ENCODE assay signal across 8 cellular contexts in the genomic region with DNA sequence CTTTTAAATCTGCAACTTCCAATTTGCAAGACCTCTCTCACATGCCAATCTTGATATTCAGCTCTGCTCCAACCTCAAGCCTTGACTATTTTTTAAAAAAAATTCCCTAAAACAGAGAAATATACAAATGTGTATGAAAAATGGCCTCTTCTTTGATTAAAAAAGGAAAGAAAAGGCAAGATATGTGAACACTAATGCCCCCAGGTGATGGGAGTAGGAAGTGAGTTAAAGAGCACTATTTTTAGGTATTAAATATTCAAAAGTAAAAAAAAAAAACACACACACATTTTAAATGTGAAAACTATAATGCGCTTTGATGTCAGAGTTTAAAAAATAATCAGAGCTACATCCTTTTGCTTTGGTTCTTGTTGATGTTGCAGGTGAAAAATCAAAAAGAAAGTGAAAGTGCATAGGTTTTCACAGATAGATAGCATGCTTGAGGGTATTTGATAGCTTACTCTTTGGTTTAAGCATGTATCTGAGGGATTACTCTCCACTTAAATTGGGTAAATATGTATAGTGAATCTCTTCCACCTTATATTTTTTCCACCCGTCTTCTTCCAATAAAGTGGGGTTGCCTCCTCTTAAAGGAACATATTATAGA.
DNase-seq lines count a peak whose midpoint lies in the region; ATAC-seq and TF ChIP-seq lines count a peak whose summit lies in the region.
"Had no signal": no experiment of that assay in that cellular context is flagged by ENCODE, and none has a peak within 500 bp of the region (broad histone marks: within the 10 kb centered on the region; RNA-seq: fewer than 3 reads in every experiment).

No MANE protein-coding gene starts in this region.

- H3K4me2 ChIP-seq in GM23338 = no peak overlapping the region

- H3K27ac ChIP-seq in GM23338 (ENCODE audit: low read depth) = no peak overlapping the region
- H3K27ac ChIP-seq in VCaP = no peak overlapping the region

- no peak for ATAC-seq in GM23338
- peak in 1 of 2 donors; percentile 23 for ATAC-seq in naive thymus-derived CD8-positive, alpha-beta T cell
- ATAC-seq in stimulated activated effector memory CD8-positive, alpha-beta T cell treated with anti-CD3 and anti-CD28 coated beads, Interleukin-12 subunit alpha, Interleukin-12 subunit beta, amount 100 ng/mL, for 72 hours = no peak

- no peaks in the 10 kb centered on the region for H3K4me1 ChIP-seq in GM23338 (ENCODE audit: insufficient read depth)

- peaks cover 3% of the 10 kb centered on the region; the same call in 1 of the 3 replicates for H3K4me1 Mint-ChIP-seq in GM23338
- H3K4me1 Mint-ChIP-seq in naive thymus-derived CD8-positive, alpha-beta T cell = peaks cover 0 to 15% (median 13%) of the 10 kb centered on the region in 4 donors
- no peaks in the 10 kb centered on the region for H3K4me1 Mint-ChIP-seq in stimulated activated effector memory CD8-positive, alpha-beta T cell treated with anti-CD3 and anti-CD28 coated beads, Interleukin-12 subunit alpha, Interleukin-12 subunit beta, amount 100 ng/mL, for 72 hours

- H2AFZ ChIP-seq in GM23338 = no peak overlapping the region

- no peak overlapping the region for H3K4me3 ChIP-seq in GM23338

- H3K27ac Mint-ChIP-seq in GM23338 = no peak overlapping the region
- H3K27ac Mint-ChIP-seq in naive thymus-derived CD8-positive, alpha-beta T cell = peak overlapping the region in 3 of 10 donors; percentile 3 to 64 (median 50)
- no peak overlapping the region for H3K27ac Mint-ChIP-seq in stimulated activated effector memory CD8-positive, alpha-beta T cell treated with anti-CD3 and anti-CD28 coated beads, Interleukin-12 subunit alpha, Interleukin-12 subunit beta, amount 100 ng/mL, for 72 hours
- H3K27ac Mint-ChIP-seq: activated T-helper 2 cell treated with anti-CD3 and anti-CD28 coated beads, Interferon-gamma antibody, Interleukin-2, Interleukin-4, amounts not matched to agents 10 μg/mL and 5 μg/mL and 100 μg/mL, durations not matched to agents 14 hours and 24 hours and 36 hours had no signal

- H3K36me3 ChIP-seq in GM23338 (ENCODE audit: insufficient read depth) = no peaks in the 10 kb centered on the region

- H3K27me3 Mint-ChIP-seq in GM23338 (ENCODE audit: insufficient read depth, low read depth, poor library complexity) = peaks cover 4% of the 10 kb centered on the region
- H3K27me3 Mint-ChIP-seq in naive thymus-derived CD8-positive, alpha-beta T cell = no peaks in the 10 kb centered on the region

- 0 out of 2 replicates have a peak, but pooled peaks cover 3% of the 10 kb centered on the region for H3K9me2 ChIP-seq in GM23338 (ENCODE audit: insufficient read depth)

- no peaks in the 10 kb centered on the region for H3F3A ChIP-seq in GM23338 (replicated peaks; ENCODE audit: low read depth)

- H3K79me2 ChIP-seq in GM23338 (replicated peaks; ENCODE audit: insufficient read depth) = no peaks in the 10 kb centered on the region

- H3K27me3 ChIP-seq in GM23338 (ENCODE audit: insufficient read depth) = no peaks in the 10 kb centered on the region

- H4K20me1 ChIP-seq in GM23338 (replicated peaks; ENCODE audit: insufficient read depth) = no peaks in the 10 kb centered on the region

- DNase-seq in DMS153 treated with DMSO at 0.1 percent for 48 hours (lab: John Stamatoyannopoulos, UW; ENCODE audit: unreplicated experiment) (peak; percentile 45), GM23338 (ENCODE audit: low spot score) (peak; percentile 20), middle frontal gyrus (ENCODE audit: extremely low spot score, low spot score) (no peak), T-helper 9 cell (no peak)
- DNase-seq in naive thymus-derived CD8-positive, alpha-beta T cell = peak in 3 of 10 donors; percentile 1 to 12 (median 11)
- DNase-seq in stimulated activated effector memory CD8-positive, alpha-beta T cell treated with anti-CD3 and anti-CD28 coated beads, Interleukin-12 subunit alpha, Interleukin-12 subunit beta, amount 100 ng/mL, for 72 hours (ENCODE audit: low spot score in 2 of 2) = no peak

- TF ChIP-seq CTCF in GM23338 (conservative IDR thresholded peaks at IDR 0.05; ENCODE audit: low read depth in 2 of 2) (peak in 1 of 2 experiments; percentile 60; a peak in 3 of 4 replicates), VCaP (conservative IDR thresholded peaks at IDR 0.05) (peak; percentile 68)

- H3K36me3 Mint-ChIP-seq in GM23338 (ENCODE audit: low read depth) = no peaks in the 10 kb centered on the region
- H3K36me3 Mint-ChIP-seq in naive thymus-derived CD8-positive, alpha-beta T cell = no peaks in the 10 kb centered on the region
- H3K36me3 Mint-ChIP-seq in stimulated activated effector memory CD8-positive, alpha-beta T cell treated with anti-CD3 and anti-CD28 coated beads, Interleukin-12 subunit alpha, Interleukin-12 subunit beta, amount 100 ng/mL, for 72 hours = no peaks in the 10 kb centered on the region

- no peaks in the 10 kb centered on the region for H3K9me3 Mint-ChIP-seq in GM23338
- H3K9me3 Mint-ChIP-seq in naive thymus-derived CD8-positive, alpha-beta T cell = no peaks in the 10 kb centered on the region
- no peaks in the 10 kb centered on the region for H3K9me3 Mint-ChIP-seq in stimulated activated effector memory CD8-positive, alpha-beta T cell treated with anti-CD3 and anti-CD28 coated beads, Interleukin-12 subunit alpha, Interleukin-12 subunit beta, amount 100 ng/mL, for 72 hours
- H3K9me3 Mint-ChIP-seq: activated T-helper 2 cell treated with anti-CD3 and anti-CD28 coated beads, Interferon-gamma antibody, Interleukin-2, Interleukin-4, amounts not matched to agents 10 μg/mL and 5 μg/mL and 100 μg/mL, durations not matched to agents 14 hours and 24 hours and 36 hours had no signal

- no peak overlapping the region for H3K4me3 Mint-ChIP-seq in GM23338
- H3K4me3 Mint-ChIP-seq in naive thymus-derived CD8-positive, alpha-beta T cell = peak overlapping the region in 9 of 10 donors; percentile 0 to 58 (median 41)
- no peak overlapping the region for H3K4me3 Mint-ChIP-seq in stimulated activated effector memory CD8-positive, alpha-beta T cell treated with anti-CD3 and anti-CD28 coated beads, Interleukin-12 subunit alpha, Interleukin-12 subunit beta, amount 100 ng/mL, for 72 hours

- POLR2A ChIA-PET in naive thymus-derived CD8-positive, alpha-beta T cell (lab: Charles Lee) = no interaction called here

TF ChIP-seq in GM23338, 12 proteins besides CTCF, POLR2A, EP300 and RAD21 (continues in another document):
- no peak for TF ChIP-seq EZH2 (IDR thresholded peaks at IDR 0.05; ENCODE audit: low read depth, unreplicated experiment)
- TF ChIP-seq CREB1 (CRISPR knock-in tag; IDR thresholded peaks at IDR 0.05; ENCODE audit: low read depth) = no peak
- TF ChIP-seq, protein P1, sequence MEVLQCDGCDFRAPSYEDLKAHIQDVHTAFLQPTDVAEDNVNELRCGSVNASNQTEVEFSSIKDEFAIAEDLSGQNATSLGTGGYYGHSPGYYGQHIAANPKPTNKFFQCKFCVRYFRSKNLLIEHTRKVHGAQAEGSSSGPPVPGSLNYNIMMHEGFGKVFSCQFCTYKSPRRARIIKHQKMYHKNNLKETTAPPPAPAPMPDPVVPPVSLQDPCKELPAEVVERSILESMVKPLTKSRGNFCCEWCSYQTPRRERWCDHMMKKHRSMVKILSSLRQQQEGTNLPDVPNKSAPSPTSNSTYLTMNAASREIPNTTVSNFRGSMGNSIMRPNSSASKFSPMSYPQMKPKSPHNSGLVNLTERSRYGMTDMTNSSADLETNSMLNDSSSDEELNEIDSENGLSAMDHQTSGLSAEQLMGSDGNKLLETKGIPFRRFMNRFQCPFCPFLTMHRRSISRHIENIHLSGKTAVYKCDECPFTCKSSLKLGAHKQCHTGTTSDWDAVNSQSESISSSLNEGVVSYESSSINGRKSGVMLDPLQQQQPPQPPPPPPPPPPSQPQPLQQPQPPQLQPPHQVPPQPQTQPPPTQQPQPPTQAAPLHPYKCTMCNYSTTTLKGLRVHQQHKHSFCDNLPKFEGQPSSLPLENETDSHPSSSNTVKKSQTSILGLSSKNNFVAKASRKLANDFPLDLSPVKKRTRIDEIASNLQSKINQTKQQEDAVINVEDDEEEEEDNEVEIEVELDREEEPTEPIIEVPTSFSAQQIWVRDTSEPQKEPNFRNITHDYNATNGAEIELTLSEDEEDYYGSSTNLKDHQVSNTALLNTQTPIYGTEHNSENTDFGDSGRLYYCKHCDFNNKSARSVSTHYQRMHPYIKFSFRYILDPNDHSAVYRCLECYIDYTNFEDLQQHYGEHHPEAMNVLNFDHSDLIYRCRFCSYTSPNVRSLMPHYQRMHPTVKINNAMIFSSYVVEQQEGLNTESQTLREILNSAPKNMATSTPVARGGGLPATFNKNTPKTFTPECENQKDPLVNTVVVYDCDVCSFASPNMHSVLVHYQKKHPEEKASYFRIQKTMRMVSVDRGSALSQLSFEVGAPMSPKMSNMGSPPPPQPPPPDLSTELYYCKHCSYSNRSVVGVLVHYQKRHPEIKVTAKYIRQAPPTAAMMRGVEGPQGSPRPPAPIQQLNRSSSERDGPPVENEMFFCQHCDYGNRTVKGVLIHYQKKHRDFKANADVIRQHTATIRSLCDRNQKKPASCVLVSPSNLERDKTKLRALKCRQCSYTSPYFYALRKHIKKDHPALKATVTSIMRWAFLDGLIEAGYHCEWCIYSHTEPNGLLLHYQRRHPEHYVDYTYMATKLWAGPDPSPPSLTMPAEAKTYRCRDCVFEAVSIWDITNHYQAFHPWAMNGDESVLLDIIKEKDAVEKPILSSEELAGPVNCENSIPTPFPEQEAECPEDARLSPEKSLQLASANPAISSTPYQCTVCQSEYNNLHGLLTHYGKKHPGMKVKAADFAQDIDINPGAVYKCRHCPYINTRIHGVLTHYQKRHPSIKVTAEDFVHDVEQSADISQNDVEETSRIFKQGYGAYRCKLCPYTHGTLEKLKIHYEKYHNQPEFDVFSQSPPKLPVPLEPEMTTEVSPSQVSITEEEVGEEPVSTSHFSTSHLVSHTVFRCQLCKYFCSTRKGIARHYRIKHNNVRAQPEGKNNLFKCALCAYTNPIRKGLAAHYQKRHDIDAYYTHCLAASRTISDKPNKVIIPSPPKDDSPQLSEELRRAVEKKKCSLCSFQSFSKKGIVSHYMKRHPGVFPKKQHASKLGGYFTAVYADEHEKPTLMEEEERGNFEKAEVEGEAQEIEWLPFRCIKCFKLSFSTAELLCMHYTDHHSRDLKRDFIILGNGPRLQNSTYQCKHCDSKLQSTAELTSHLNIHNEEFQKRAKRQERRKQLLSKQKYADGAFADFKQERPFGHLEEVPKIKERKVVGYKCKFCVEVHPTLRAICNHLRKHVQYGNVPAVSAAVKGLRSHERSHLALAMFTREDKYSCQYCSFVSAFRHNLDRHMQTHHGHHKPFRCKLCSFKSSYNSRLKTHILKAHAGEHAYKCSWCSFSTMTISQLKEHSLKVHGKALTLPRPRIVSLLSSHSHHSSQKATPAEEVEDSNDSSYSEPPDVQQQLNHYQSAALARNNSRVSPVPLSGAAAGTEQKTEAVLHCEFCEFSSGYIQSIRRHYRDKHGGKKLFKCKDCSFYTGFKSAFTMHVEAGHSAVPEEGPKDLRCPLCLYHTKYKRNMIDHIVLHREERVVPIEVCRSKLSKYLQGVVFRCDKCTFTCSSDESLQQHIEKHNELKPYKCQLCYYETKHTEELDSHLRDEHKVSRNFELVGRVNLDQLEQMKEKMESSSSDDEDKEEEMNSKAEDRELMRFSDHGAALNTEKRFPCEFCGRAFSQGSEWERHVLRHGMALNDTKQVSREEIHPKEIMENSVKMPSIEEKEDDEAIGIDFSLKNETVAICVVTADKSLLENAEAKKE (CRISPR knock-in tag; IDR thresholded peaks at IDR 0.05) = no peak
- no peak for TF ChIP-seq ZNF331 (CRISPR knock-in tag; IDR thresholded peaks at IDR 0.05; ENCODE audit: low read depth)

Comparison
In these comparisons a context has a peak if more than half of its experiments do, and no peak if none do; other contexts are left out.
1. DNase-seq: peak in DMS153 treated with DMSO at 0.1 percent for 48 hours (single experiment) and GM23338 (single experiment); none in middle frontal gyrus (single experiment), stimulated activated effector memory CD8-positive, alpha-beta T cell treated with anti-CD3 and anti-CD28 coated beads, Interleukin-12 subunit alpha, Interleukin-12 subunit beta, amount 100 ng/mL, for 72 hours (0 of 2) and T-helper 9 cell (single experiment).
2. H3K4me3 Mint-ChIP-seq: peak in naive thymus-derived CD8-positive, alpha-beta T cell (9 of 10); none in GM23338 (single experiment) and stimulated activated effector memory CD8-positive, alpha-beta T cell treated with anti-CD3 and anti-CD28 coated beads, Interleukin-12 subunit alpha, Interleukin-12 subunit beta, amount 100 ng/mL, for 72 hours (single experiment).